9 cellular contexts compared by ENCODE assay signal in genomic region chr1:21338568-21339401, GRCh38.
DNase-seq lines count a peak whose midpoint lies in the region; ATAC-seq and TF ChIP-seq lines count a peak whose summit lies in the region.
"Had no signal": no experiment of that assay in that cellular context is flagged by ENCODE, and none has a peak within 500 bp of the region (broad histone marks: within the 10 kb centered on the region; RNA-seq: fewer than 3 reads in every experiment).

No MANE protein-coding gene starts in this region.

- DNase-seq in COLO668 (lab: John Stamatoyannopoulos, UW; ENCODE audit: unreplicated experiment) (peak; percentile 99), NCI-H2107 (lab: John Stamatoyannopoulos, UW) (peak; percentile 52), NCI-H187 treated with DMSO at 0.1 percent for 48 hours (lab: John Stamatoyannopoulos, UW) (no peak), kidney glomerular epithelial cell (lab: John Stamatoyannopoulos, UW) (no peak), hippocampal formation (lab: John Stamatoyannopoulos, UW) (no peak)
- DNase-seq in central memory CD8-positive, alpha-beta T cell (ENCODE audit: low spot score in 2 of 2): no peak
- DNase-seq: stimulated activated CD4-positive, alpha-beta T cell treated with anti-CD3 and anti-CD28 coated beads, Interleukin-4, amount 100 ng/mL, for 1 hour had no signal

- ATAC-seq in central memory CD8-positive, alpha-beta T cell (replicated peaks; ENCODE audit: extremely low read depth, poor library complexity, severe bottlenecking): no peak
- ATAC-seq in HG03520 (IDR thresholded peaks at IDR 0.05; ENCODE audit: unreplicated experiment): no peak

- no peaks in the 10 kb centered on the region for H3K27me3 Mint-ChIP-seq in central memory CD8-positive, alpha-beta T cell
- peaks cover 25% of the 10 kb centered on the region for H3K27me3 Mint-ChIP-seq in nephron (ENCODE audit: low read depth)

- no peak for TF ChIP-seq CTCF in nephron (IDR thresholded peaks at IDR 0.05; ENCODE audit: unreplicated experiment in 3 of 3)

- peaks cover 12% of the 10 kb centered on the region for H3K36me3 Mint-ChIP-seq in central memory CD8-positive, alpha-beta T cell (ENCODE audit: insufficient read depth)
- no peaks in the 10 kb centered on the region for H3K36me3 Mint-ChIP-seq in nephron (ENCODE audit: low read depth)

- H3K4me1 Mint-ChIP-seq in central memory CD8-positive, alpha-beta T cell: peaks cover 79% of the 10 kb centered on the region
- peaks cover 80% of the 10 kb centered on the region for H3K4me1 Mint-ChIP-seq in nephron

- H3K4me3 Mint-ChIP-seq in central memory CD8-positive, alpha-beta T cell: no peak overlapping the region
- H3K4me3 Mint-ChIP-seq in nephron: no peak overlapping the region

- H3K9me3 Mint-ChIP-seq in central memory CD8-positive, alpha-beta T cell: no peaks in the 10 kb centered on the region
- H3K9me3 Mint-ChIP-seq in nephron: no peaks in the 10 kb centered on the region

- H3K27ac Mint-ChIP-seq in central memory CD8-positive, alpha-beta T cell (ENCODE audit: low read depth): peak overlapping the region; percentile 29
- H3K27ac Mint-ChIP-seq in nephron: peak overlapping the region; percentile 59 to 78 (median 74)

Comparison
In these comparisons a context has a peak if more than half of its experiments do, and no peak if none do; other contexts are left out.
1. DNase-seq: peak in COLO668 (single experiment) and NCI-H2107 (single experiment); none in central memory CD8-positive, alpha-beta T cell (0 of 2), NCI-H187 treated with DMSO at 0.1 percent for 48 hours (single experiment), kidney glomerular epithelial cell (single experiment) and hippocampal formation (0 of 2).